10 cellular contexts compared by ENCODE assay signal in genomic region chr15:55742927-55743614, GRCh38. TPM values are rescaled to one million over a fixed set of nuclear protein-coding genes. Genes with fewer than 3 reads are reported as not detected.
DNase-seq lines count a peak whose midpoint lies in the region; FAIRE-seq and TF ChIP-seq lines count a peak whose summit lies in the region.
"Had no signal": no experiment of that assay in that cellular context is flagged by ENCODE, and none has a peak within 500 bp of the region (broad histone marks: within the 10 kb centered on the region; RNA-seq: fewer than 3 reads in every experiment).

Gene PRTG, minus strand, starts transcription at chr15:55743152. Its CDS starts 221 bp downstream, at chr15:55742931.

- H3K4me2 ChIP-seq in Loucy (ENCODE audit: low read depth, low read length, poor library complexity, severe bottlenecking) (peak within 1 kb of the TSS; percentile 83), hepatocyte (peak within 1 kb of the TSS; percentile 86)

- TF ChIP-seq CTCF in Loucy (conservative IDR thresholded peaks at IDR 0.05; ENCODE audit: low read length): no peak
- no peak for TF ChIP-seq CTCF in ascending aorta (IDR thresholded peaks at IDR 0.05)
- no peak for TF ChIP-seq CTCF in hepatocyte (IDR thresholded peaks at IDR 0.05; ENCODE audit: poor library complexity)

- 3% methylated on average over 17 of the region's 71 CpGs for WGBS in hepatocyte (ENCODE audit: low lambda C conversion rate, missing lambda C conversion rate)

- no peak for FAIRE-seq in GM19239 (lab: Jason Lieb, UNC)
- FAIRE-seq: A204.1, colon had no signal

- no peaks in the 10 kb centered on the region for H3F3A ChIP-seq in Loucy (ENCODE audit: low read depth)

- H2AFZ ChIP-seq in Loucy (ENCODE audit: low read length) (peak within 1 kb of the TSS; percentile 86), hepatocyte (peak within 1 kb of the TSS; percentile 93)

- peak within 1 kb of the TSS; percentile 43 for H3K9ac ChIP-seq in Loucy (ENCODE audit: low read depth, low read length, poor library complexity, severe bottlenecking)

- H3K9me3 ChIP-seq in Loucy (ENCODE audit: insufficient read depth, low read depth, low read length) (no peaks in the 10 kb centered on the region), ascending aorta (no peaks in the 10 kb centered on the region), hepatocyte (ENCODE audit: low read depth) (no peaks in the 10 kb centered on the region)

- H4K20me1 ChIP-seq in Loucy (ENCODE audit: insufficient read depth, low read length, poor library complexity, severe bottlenecking) (no peaks in the 10 kb centered on the region), hepatocyte (ENCODE audit: insufficient read depth, poor library complexity, severe bottlenecking) (no peaks in the 10 kb centered on the region)

- H3K4me1 ChIP-seq in Loucy (ENCODE audit: insufficient read depth, low read length, poor library complexity, severe bottlenecking) (peaks cover 6% of the 10 kb centered on the region), ascending aorta (no peaks in the 10 kb centered on the region), hepatocyte (ENCODE audit: insufficient read depth) (no peaks in the 10 kb centered on the region)

- DNase-seq in DMS53 (lab: John Stamatoyannopoulos, UW) (peak; percentile 75), DMS53 treated with DMSO at 0.1 percent for 48 hours (lab: John Stamatoyannopoulos, UW; ENCODE audit: unreplicated experiment) (no peak), ascending aorta (ENCODE audit: low spot score in 2 of 2) (peak in 1 of 2 donors; percentile 78), hepatocyte (ENCODE audit: low spot score) (peak; percentile 84), pulmonary artery endothelial cell (ENCODE audit: low read depth, low spot score) (peak; percentile 41), GM19239 (ENCODE audit: insufficient read length, low spot score) (no peak)
- DNase-seq in stimulated activated naive CD4-positive, alpha-beta T cell treated with Interleukin-2 at 50 U/mL for 16 hours (lab: John Stamatoyannopoulos, UW): no peak

- intact Hi-C loops in ascending aorta (cut with DNase I): no loop called here

- H3K27me3 ChIP-seq in Loucy (ENCODE audit: insufficient read depth, low read length, poor library complexity, severe bottlenecking) (peaks cover 12% of the 10 kb centered on the region), ascending aorta (no peaks in the 10 kb centered on the region), hepatocyte (no peaks in the 10 kb centered on the region)

- no peaks in the 10 kb centered on the region for H3K9me2 ChIP-seq in Loucy (replicated peaks; ENCODE audit: low read depth, low read length)
- no peaks in the 10 kb centered on the region for H3K9me2 ChIP-seq in hepatocyte (replicated peaks; ENCODE audit: insufficient read depth)

- H3K27ac ChIP-seq in ascending aorta: peak within 1 kb of the TSS; percentile 49 to 72
- peak within 1 kb of the TSS; percentile 83 for H3K27ac ChIP-seq in hepatocyte

- H3K36me3 ChIP-seq in Loucy (ENCODE audit: insufficient read depth, low read length) (no peaks in the 10 kb centered on the region), ascending aorta (no peaks in the 10 kb centered on the region), hepatocyte (replicated peaks; ENCODE audit: insufficient read depth, low read depth) (no peaks in the 10 kb centered on the region)

- H3K79me2 ChIP-seq in Loucy (ENCODE audit: insufficient read depth, low read length): no peaks in the 10 kb centered on the region
- H3K79me2 ChIP-seq in hepatocyte: peaks cover 18% of the 10 kb centered on the region

- H3K4me3 ChIP-seq in Loucy (ENCODE audit: low read length, poor library complexity, severe bottlenecking) (peak within 1 kb of the TSS; percentile 70), ascending aorta (peak within 1 kb of the TSS; percentile 80 to 100), hepatocyte (peak within 1 kb of the TSS; percentile 89)

RNA-seq across cellular contexts. Expression of gene PRTG, which starts in this region (rescaled TPM):
- 0.21 TPM for total RNA-seq in ascending aorta
- total RNA-seq in hepatocyte: 10.8 and 19.0 TPM in 2 replicates
- 6.6 and 7.8 TPM in 2 replicates for polyA plus RNA-seq in hepatocyte
- total RNA-seq in pulmonary artery endothelial cell: 0.92 and 1.3 TPM in 2 replicates

Comparison
In these comparisons a context has a peak if more than half of its experiments do, and no peak if none do; other contexts are left out.
1. DNase-seq: peak in DMS53 (single experiment), hepatocyte (single experiment) and pulmonary artery endothelial cell (single experiment); none in DMS53 treated with DMSO at 0.1 percent for 48 hours (single experiment), GM19239 (single experiment) and stimulated activated naive CD4-positive, alpha-beta T cell treated with Interleukin-2 at 50 U/mL for 16 hours (single experiment).
2. Peak in every context shown above with its lines, with median percentiles within 50 percentile points of each other: H3K4me3 ChIP-seq.